In the genomic region with DNA sequence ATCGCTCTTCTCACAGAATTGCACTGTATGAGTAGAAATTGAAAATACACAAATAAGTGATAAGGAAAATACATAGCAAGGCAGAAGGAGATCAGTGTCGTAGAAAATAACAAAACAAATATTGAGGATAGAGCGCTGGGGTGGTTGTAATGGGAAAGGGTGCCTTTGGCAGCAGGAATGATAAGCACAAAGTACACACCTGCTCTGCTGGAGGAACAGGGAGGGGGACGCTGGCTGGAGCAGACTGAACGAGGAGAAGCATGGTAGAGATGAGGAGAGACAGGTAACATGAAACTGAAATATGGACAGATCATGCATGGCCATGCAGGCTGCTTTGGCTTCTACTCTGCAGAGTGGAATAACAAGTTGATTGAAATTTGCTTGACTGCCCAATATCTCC, we compare ENCODE assay signal across 20 cellular contexts.
"Had no signal": no experiment of that assay in that cellular context is flagged by ENCODE, and none has a peak within 500 bp of the region (broad histone marks: within the 10 kb centered on the region; RNA-seq: fewer than 3 reads in every experiment).

No MANE protein-coding gene starts in this region.

- DNase-seq: activated CD4-positive, alpha-beta memory T cell treated with anti-CD3 and anti-CD28 coated beads, Interleukin-2, amount 10 ng/mL, durations not matched to agents 7 days and 5 days; activated CD4-positive, alpha-beta T cell treated with anti-CD3 and anti-CD28 coated beads, Interleukin-2, amount 10 ng/mL, durations not matched to agents 24 days and 14 days; activated effector memory CD4-positive, alpha-beta T cell treated with Interleukin-2 at 50 U/mL for 16 hours; activated naive CD4-positive, alpha-beta T cell treated with anti-CD3 and anti-CD28 coated beads for 36 hours; activated naive CD8-positive, alpha-beta T cell treated with anti-CD3 and anti-CD28 coated beads, Interleukin-2, amount 10 ng/mL, durations not matched to agents 7 days and 5 days; activated T-cell treated with anti-CD3 and anti-CD28 coated beads, Interleukin-2, amount 50 U/mL, for 72 hours; anterior cingulate cortex; effector CD8-positive, alpha-beta T cell; erythroblast; foreskin fibroblast; heart right ventricle; left colon; stimulated activated CD4-positive, alpha-beta T cell treated with anti-CD3 and anti-CD28 coated beads, Interleukin-4, amount 100 ng/mL, for 24 hours; stimulated activated naive CD4-positive, alpha-beta T cell treated with Interleukin-2 at 50 U/mL for 16 hours had no signal

- H3K4me3 ChIP-seq: body of pancreas, cardiac muscle cell, heart right ventricle, prostate gland, right atrium auricular region, thoracic aorta had no signal

- H3K27me3 ChIP-seq: body of pancreas, cardiac muscle cell, heart right ventricle, right atrium auricular region had no signal

- H3K27ac ChIP-seq: body of pancreas, cardiac muscle cell, heart right ventricle, prostate gland, right atrium auricular region, thoracic aorta, VCaP had no signal
